In genomic region chr1:224880593-224881307, GRCh38 we compare ENCODE assay signal across 20 cellular contexts. TPM values are rescaled to one million over a fixed set of nuclear protein-coding genes. Genes with fewer than 3 reads are reported as not detected.
DNase-seq lines count a peak whose midpoint lies in the region.
"Had no signal": no experiment of that assay in that cellular context is flagged by ENCODE, and none has a peak within 500 bp of the region (broad histone marks: within the 10 kb centered on the region; RNA-seq: fewer than 3 reads in every experiment).

No MANE protein-coding gene starts in this region.

- peak overlapping the region; percentile 25 for H3K4ac ChIP-seq in mesendoderm (ENCODE audit: low read depth, low read length)

- no peaks in the 10 kb centered on the region for H3K36me3 ChIP-seq in mesendoderm (ENCODE audit: control insufficient read depth, insufficient read depth, low read length)
- H3K36me3 ChIP-seq: gastrocnemius medialis, stomach had no signal

- H4K8ac ChIP-seq in mesendoderm (ENCODE audit: low read depth, low read length): no peak overlapping the region

- WGBS in mesendoderm (ENCODE audit: extremely low coverage, insufficient coverage, low lambda C conversion rate): no CpG with 5 or more reads among the region's 8 CpGs

- DNase-seq in A172 (ENCODE audit: low spot score): peak; percentile 58
- peak; percentile 14 for DNase-seq in HS-27A (ENCODE audit: low read depth)
- DNase-seq in ecto neural progenitor cell (ENCODE audit: low spot score): peak; percentile 69
- peak; percentile 95 for DNase-seq in mesendoderm
- DNase-seq in hippocampal formation (lab: John Stamatoyannopoulos, UW): no peak
- DNase-seq in stimulated activated CD4-positive, alpha-beta T cell treated with anti-CD3 and anti-CD28 coated beads, Interleukin-1b, Interleukin-23, amount 100 ng/mL, for 48 hours: no peak
- DNase-seq in inferior parietal cortex (ENCODE audit: extremely low spot score): no peak
- no peak for DNase-seq in NCI-H345 (lab: John Stamatoyannopoulos, UW)
- DNase-seq: ACHN; activated CD4-positive, alpha-beta T cell treated with anti-CD3 and anti-CD28 coated beads for 36 hours; activated gamma-delta T cell; CD4-positive, CD25-positive, alpha-beta regulatory T cell; DND-41; gastrocnemius medialis; NCI-H1930; NCI-H524; right cardiac atrium; stomach; T1000 had no signal

- H2BK15ac ChIP-seq in mesendoderm (replicated peaks; ENCODE audit: low read depth): peak overlapping the region; percentile 80

- peaks cover 14% of the 10 kb centered on the region for H3K4me1 ChIP-seq in mesendoderm (ENCODE audit: control insufficient read depth, low read depth, low read length)
- H3K4me1 ChIP-seq: gastrocnemius medialis had no signal

- no peaks in the 10 kb centered on the region for H3K27me3 ChIP-seq in mesendoderm (ENCODE audit: insufficient read depth, low read length, poor library complexity)
- H3K27me3 ChIP-seq: stomach had no signal

- no peak overlapping the region for H2AK5ac ChIP-seq in mesendoderm (ENCODE audit: low read length)

- H3K4me3 ChIP-seq in mesendoderm (ENCODE audit: low read length): no peak overlapping the region
- H3K4me3 ChIP-seq: gastrocnemius medialis, stomach had no signal

- H3K9ac ChIP-seq in mesendoderm (ENCODE audit: low read length): no peak overlapping the region

- no peak overlapping the region for H2BK120ac ChIP-seq in mesendoderm (ENCODE audit: low read depth, low read length)

- H3K79me1 ChIP-seq in mesendoderm (ENCODE audit: low read length): no peaks in the 10 kb centered on the region

- H3K4me2 ChIP-seq in mesendoderm (ENCODE audit: low read length): no peak overlapping the region

- H3K27ac ChIP-seq in mesendoderm (ENCODE audit: low read depth, low read length): no peak overlapping the region
- H3K27ac ChIP-seq: epithelial cell of prostate, gastrocnemius medialis, stomach had no signal

- no peak overlapping the region for H2BK5ac ChIP-seq in mesendoderm (ENCODE audit: low read length)

- no peaks in the 10 kb centered on the region for H3K79me2 ChIP-seq in mesendoderm (ENCODE audit: control insufficient read depth, insufficient read depth, low read length)

- H3K18ac ChIP-seq in mesendoderm (ENCODE audit: low read length): peak overlapping the region; percentile 70

- peak overlapping the region; percentile 28 for H3K56ac ChIP-seq in mesendoderm (ENCODE audit: low read length)

- H3K23ac ChIP-seq in mesendoderm (ENCODE audit: low read length): no peak overlapping the region

- no peak overlapping the region for H4K5ac ChIP-seq in mesendoderm (ENCODE audit: low read length)

RNA-seq across cellular contexts. Expression of gene DNAH14, which starts 48.7 kb away (rescaled TPM):
- total RNA-seq in A172 (2014; rRNA removed; shearing (Covaris generic)): not detected in 2 replicates
- polyA plus RNA-seq in mesendoderm (2013, experiment 1 of 2): 27.2 TPM
- 27.8 TPM for polyA plus RNA-seq in mesendoderm (2013, experiment 2 of 2)
- total RNA-seq: CD4-positive, CD25-positive, alpha-beta regulatory T cell had no signal

Comparison
In these comparisons a context has a peak if more than half of its experiments do, and no peak if none do; other contexts are left out.
1. DNase-seq: peak in A172 (single experiment), HS-27A (single experiment), ecto neural progenitor cell (single experiment) and mesendoderm (single experiment); none in hippocampal formation (0 of 2), stimulated activated CD4-positive, alpha-beta T cell treated with anti-CD3 and anti-CD28 coated beads, Interleukin-1b, Interleukin-23, amount 100 ng/mL, for 48 hours (single experiment), inferior parietal cortex (single experiment) and NCI-H345 (single experiment).